In genomic region chr12:47758834-47759690, GRCh38 we compare ENCODE assay signal across 1 cellular context.
TF ChIP-seq lines count a peak whose summit lies in the region.

RAPGEF3 (minus strand) TSS chr12:47758880; CDS start chr12:47758556, 324 bp downstream.

TF ChIP-seq in K562, 482 proteins besides CTCF, POLR2A, EP300 and RAD21 (continued from another document):
- TF ChIP-seq NKRF (IDR thresholded peaks at IDR 0.05; ENCODE audit: borderline replicate concordance) (peak; percentile 90), MXI1 (IDR thresholded peaks at IDR 0.05; ENCODE audit: low read depth, low read length) (no peak), ZZZ3 (IDR thresholded peaks at IDR 0.05) (no peak), ZNF239 (CRISPR knock-in tag; IDR thresholded peaks at IDR 0.05) (no peak), SRSF7 (optimal IDR thresholded peaks at IDR 0.05; ENCODE audit: low read depth, low read length) (no peak), CAMTA2 (CRISPR knock-in tag; conservative IDR thresholded peaks at IDR 0.05) (no peak), ZNF780A (CRISPR knock-in tag; IDR thresholded peaks at IDR 0.05) (no peak), SOX6 (IDR thresholded peaks at IDR 0.05) (no peak), RBM22 (IDR thresholded peaks at IDR 0.05; ENCODE audit: low read depth, low read length, poor library complexity, severe bottlenecking) (no peak)
TF ChIP-seq in K562: peak in this region for 95.
